ENCODE assay signal across 1 cellular context in genomic region chr2:5938566-5938896, GRCh38.
TF ChIP-seq lines count a peak whose summit lies in the region.

No MANE protein-coding gene starts in this region.

TF ChIP-seq in HepG2, 621 proteins besides CTCF, POLR2A, EP300 and RAD21 (continued from another document):
- TF ChIP-seq SKIL (CRISPR knock-in tag; IDR thresholded peaks at IDR 0.05; ENCODE audit: borderline replicate concordance) (no peak), MAFG (CRISPR knock-in tag; IDR thresholded peaks at IDR 0.05) (0 out of 2 replicates have a peak, but pooled peaks have one; percentile 3), ZNF816 (CRISPR knock-in tag; IDR thresholded peaks at IDR 0.05; ENCODE audit: borderline replicate concordance) (no peak), FOXA1 (IDR thresholded peaks at IDR 0.05) (no peak), FOXA1 (CRISPR knock-in tag; IDR thresholded peaks at IDR 0.05) (peak; percentile 50), THRA (CRISPR knock-in tag; IDR thresholded peaks at IDR 0.05; ENCODE audit: borderline replicate concordance) (no peak), KDM5B (CRISPR knock-in tag; IDR thresholded peaks at IDR 0.05; ENCODE audit: borderline replicate concordance) (0 out of 2 replicates have a peak, but pooled peaks have one; percentile 25), CEBPG (CRISPR knock-in tag; IDR thresholded peaks at IDR 0.05) (no peak), SOX5 (CRISPR knock-in tag; IDR thresholded peaks at IDR 0.05; ENCODE audit: borderline replicate concordance) (peak; percentile 60; the same call in 1 of the 2 replicates), MLX (CRISPR knock-in tag; IDR thresholded peaks at IDR 0.05) (no peak), ELK4 (CRISPR knock-in tag; IDR thresholded peaks at IDR 0.05; ENCODE audit: borderline replicate concordance) (no peak), FOXJ3 (CRISPR knock-in tag; IDR thresholded peaks at IDR 0.05; ENCODE audit: borderline replicate concordance) (no peak), ADNP (CRISPR knock-in tag; IDR thresholded peaks at IDR 0.05) (no peak), KLF16 (CRISPR knock-in tag; IDR thresholded peaks at IDR 0.05) (no peak), GFI1 (CRISPR knock-in tag; IDR thresholded peaks at IDR 0.05; ENCODE audit: borderline replicate concordance) (no peak), BHLHE40 (IDR thresholded peaks at IDR 0.05; ENCODE audit: low read length) (peak; percentile 78), ARNTL (CRISPR knock-in tag; IDR thresholded peaks at IDR 0.05) (0 out of 2 replicates have a peak, but pooled peaks have one; percentile 31), ZNF292 (CRISPR knock-in tag; IDR thresholded peaks at IDR 0.05; ENCODE audit: borderline replicate concordance, low read depth) (no peak), SOX6 (IDR thresholded peaks at IDR 0.05) (no peak), SOX6 (CRISPR knock-in tag; IDR thresholded peaks at IDR 0.05) (peak; percentile 56), ZNF878 (CRISPR knock-in tag; IDR thresholded peaks at IDR 0.05) (no peak)
- TF ChIP-seq, protein P1, sequence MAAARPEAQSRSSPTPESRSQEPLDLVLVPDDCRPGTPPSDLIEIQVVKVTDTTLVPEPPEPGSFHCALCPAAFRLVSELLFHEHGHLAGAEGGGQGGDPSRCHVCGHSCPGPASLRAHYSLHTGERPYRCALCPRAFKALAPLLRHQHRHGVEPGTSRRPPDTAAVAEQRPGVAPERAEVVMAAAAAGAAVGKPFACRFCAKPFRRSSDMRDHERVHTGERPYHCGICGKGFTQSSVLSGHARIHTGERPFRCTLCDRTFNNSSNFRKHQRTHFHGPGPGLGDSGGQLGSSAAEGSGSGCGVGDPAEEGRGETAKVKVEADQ (CRISPR knock-in tag; IDR thresholded peaks at IDR 0.05; ENCODE audit: borderline replicate concordance) = no peak
